Comparison of ENCODE assay signal across 31 cellular contexts in the genomic region with DNA sequence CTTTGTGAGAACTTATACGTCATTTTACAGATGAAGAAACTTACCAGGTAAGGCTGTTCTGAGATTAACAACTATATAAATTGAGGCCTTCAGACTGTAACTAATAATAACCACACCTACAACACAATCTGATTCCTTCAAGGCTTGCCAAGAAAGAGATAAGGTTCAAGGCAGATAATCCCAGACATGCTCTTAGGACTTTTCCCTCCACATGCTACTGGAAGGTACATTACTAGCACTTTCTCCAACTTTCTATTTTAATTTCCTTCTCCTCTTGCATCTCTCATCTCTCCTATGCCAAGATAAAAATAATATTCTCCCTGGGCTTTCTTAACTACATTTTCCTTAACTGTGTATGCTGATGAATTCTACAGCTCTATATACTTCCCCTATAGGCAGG. TPM values are rescaled to one million over a fixed set of nuclear protein-coding genes. Genes with fewer than 3 reads are reported as not detected.
"Had no signal": no experiment of that assay in that cellular context is flagged by ENCODE, and none has a peak within 500 bp of the region (broad histone marks: within the 10 kb centered on the region; RNA-seq: fewer than 3 reads in every experiment).

No MANE protein-coding gene starts in this region.

- H3K4me3 Mint-ChIP-seq: activated B cell treated with CpG ODN at 0.5 μM for 24 hours; activated CD4-positive, alpha-beta T cell treated with anti-CD3 and anti-CD28 coated beads for 36 hours; activated naive CD4-positive, alpha-beta T cell treated with anti-CD3 and anti-CD28 coated beads, Interleukin-2, amount 10 ng/mL, durations not matched to agents 7 days and 5 days; naive B cell; neural progenitor cell; stimulated activated naive CD8-positive, alpha-beta T cell treated with anti-CD3 and anti-CD28 coated beads, Interleukin-15, amount 100 ng/mL, for 72 hours; T-helper 1 cell treated with Interleukin-12 subunit alpha and Interleukin-12 subunit beta and Interleukin-4 antibody, amounts not matched to agents 30 μg/mL and 1 μg/mL, for 36 hours had no signal

- H2AFZ ChIP-seq: neural progenitor cell had no signal

- H3K27ac ChIP-seq: adrenal gland, ascending aorta, brain microvascular endothelial cell, neural progenitor cell, sigmoid colon, SJCRH30, spleen, tibial nerve had no signal

- H3K9ac ChIP-seq: neural progenitor cell had no signal

- DNase-seq: activated B cell treated with CpG ODN at 0.5 μM for 24 hours; activated CD4-positive, alpha-beta T cell treated with anti-CD3 and anti-CD28 coated beads for 36 hours; activated CD4-positive, alpha-beta T cell treated with anti-CD3 and anti-CD28 coated beads, Interleukin-2, amount 50 U/mL, for 4 hours; activated naive CD4-positive, alpha-beta T cell treated with anti-CD3 and anti-CD28 coated beads, Interleukin-2, amount 10 ng/mL, durations not matched to agents 7 days and 5 days; adrenal gland; brain microvascular endothelial cell; caudate nucleus; dermis blood vessel endothelial cell; effector memory CD4-positive, alpha-beta T cell; head of caudate nucleus; hypothalamus; left ventricle myocardium superior; mesenchymal stem cell; mucosa of descending colon; naive B cell; posterior cingulate gyrus; retina; sigmoid colon; SJCRH30; spleen; stimulated activated CD4-positive, alpha-beta T cell treated with anti-CD3 and anti-CD28 coated beads, Interleukin-4, amount 100 ng/mL, for 24 hours; stimulated activated naive CD8-positive, alpha-beta T cell treated with anti-CD3 and anti-CD28 coated beads, Interleukin-15, amount 100 ng/mL, for 72 hours had no signal

- H3K9me3 ChIP-seq: adrenal gland, ascending aorta, mucosa of descending colon, sigmoid colon, SJCRH30, spleen, tibial nerve had no signal

- H3K27me3 ChIP-seq: adrenal gland, ascending aorta, brain microvascular endothelial cell, neural progenitor cell, sigmoid colon, SJCRH30, spleen, tibial nerve had no signal

- H3K27ac Mint-ChIP-seq: activated B cell treated with CpG ODN at 0.5 μM for 24 hours; activated naive CD4-positive, alpha-beta T cell treated with anti-CD3 and anti-CD28 coated beads, Interleukin-2, amount 10 ng/mL, durations not matched to agents 7 days and 5 days; neural progenitor cell; T-helper 1 cell treated with Interleukin-12 subunit alpha and Interleukin-12 subunit beta and Interleukin-4 antibody, amounts not matched to agents 30 μg/mL and 1 μg/mL, for 36 hours had no signal

- H3K4me3 ChIP-seq: adrenal gland, ascending aorta, mucosa of descending colon, neural progenitor cell, sigmoid colon, SJCRH30, spleen, tibial nerve had no signal

- H3K4me2 ChIP-seq: neural progenitor cell had no signal

- ATAC-seq: activated CD4-positive, alpha-beta T cell treated with anti-CD3 and anti-CD28 coated beads for 36 hours; esophagus mucosa; left ventricle myocardium superior; mucosa of descending colon; stimulated activated naive CD8-positive, alpha-beta T cell treated with anti-CD3 and anti-CD28 coated beads, Interleukin-15, amount 100 ng/mL, for 72 hours had no signal

- H3K27me3 Mint-ChIP-seq: activated B cell treated with CpG ODN at 0.5 μM for 24 hours; activated CD4-positive, alpha-beta T cell treated with anti-CD3 and anti-CD28 coated beads for 36 hours; activated naive CD4-positive, alpha-beta T cell treated with anti-CD3 and anti-CD28 coated beads, Interleukin-2, amount 10 ng/mL, durations not matched to agents 7 days and 5 days; naive B cell; stimulated activated naive CD8-positive, alpha-beta T cell treated with anti-CD3 and anti-CD28 coated beads, Interleukin-15, amount 100 ng/mL, for 72 hours had no signal

- H3K4me1 ChIP-seq: adrenal gland, ascending aorta, neural progenitor cell, SJCRH30 had no signal

- H3K9me3 Mint-ChIP-seq: activated B cell treated with CpG ODN at 0.5 μM for 24 hours; activated naive CD4-positive, alpha-beta T cell treated with anti-CD3 and anti-CD28 coated beads, Interleukin-2, amount 10 ng/mL, durations not matched to agents 7 days and 5 days; naive B cell; neural progenitor cell; stimulated activated naive CD8-positive, alpha-beta T cell treated with anti-CD3 and anti-CD28 coated beads, Interleukin-15, amount 100 ng/mL, for 72 hours; T-helper 1 cell treated with Interleukin-12 subunit alpha and Interleukin-12 subunit beta and Interleukin-4 antibody, amounts not matched to agents 30 μg/mL and 1 μg/mL, for 36 hours had no signal

- H3K4me1 Mint-ChIP-seq: activated B cell treated with CpG ODN at 0.5 μM for 24 hours; activated naive CD4-positive, alpha-beta T cell treated with anti-CD3 and anti-CD28 coated beads, Interleukin-2, amount 10 ng/mL, durations not matched to agents 7 days and 5 days; neural progenitor cell had no signal

- FAIRE-seq: endothelial cell of umbilical vein, frontal cortex had no signal

RNA-seq across cellular contexts. Expression of gene AMPD1, which starts 40.1 kb away (rescaled TPM):
- total RNA-seq: activated B cell treated with CpG ODN at 0.5 μM for 24 hours, adrenal gland, ascending aorta, dermis blood vessel endothelial cell, endothelial cell of umbilical vein, esophagus mucosa, frontal cortex, omental fat pad, sigmoid colon, SJCRH30, tibial nerve had no signal
- polyA plus RNA-seq: endothelial cell of umbilical vein, urinary bladder had no signal
